In genomic region chr9:1231998-1232919, GRCh38 we compare ENCODE assay signal across 9 cellular contexts.
DNase-seq lines count a peak whose midpoint lies in the region; ATAC-seq and TF ChIP-seq lines count a peak whose summit lies in the region.
"Had no signal": no experiment of that assay in that cellular context is flagged by ENCODE, and none has a peak within 500 bp of the region (broad histone marks: within the 10 kb centered on the region; RNA-seq: fewer than 3 reads in every experiment).

No MANE protein-coding gene starts in this region.

- H3K9me3 Mint-ChIP-seq in CD8-positive, alpha-beta T cell, result no peaks in the 10 kb centered on the region
- no peaks in the 10 kb centered on the region for H3K9me3 Mint-ChIP-seq in activated CD4-positive, alpha-beta T cell treated with anti-CD3 and anti-CD28 coated beads, Interleukin-2, amount 10 ng/mL, durations not matched to agents 24 days and 14 days

- H3K27ac Mint-ChIP-seq in CD8-positive, alpha-beta T cell, result no peak overlapping the region
- H3K27ac Mint-ChIP-seq in activated CD4-positive, alpha-beta T cell treated with anti-CD3 and anti-CD28 coated beads, Interleukin-2, amount 10 ng/mL, durations not matched to agents 24 days and 14 days, result no peak overlapping the region

- CTCF ChIA-PET in CD8-positive, alpha-beta T cell (lab: Charles Lee), result no interaction called here

- H3K36me3 Mint-ChIP-seq in CD8-positive, alpha-beta T cell, result no peaks in the 10 kb centered on the region
- no peaks in the 10 kb centered on the region for H3K36me3 Mint-ChIP-seq in activated CD4-positive, alpha-beta T cell treated with anti-CD3 and anti-CD28 coated beads, Interleukin-2, amount 10 ng/mL, durations not matched to agents 24 days and 14 days (ENCODE audit: low read depth)

- H3K27ac ChIP-seq in left ventricle myocardium inferior (replicated peaks) (peak overlapping the region; percentile 63), stomach (peak overlapping the region in 4 of 5 donors; percentile 31 to 78 (median 74))
- no peak overlapping the region for H3K27ac ChIP-seq in CD8-positive, alpha-beta T cell (ENCODE audit: low read depth, low read length)

- no peaks in the 10 kb centered on the region for H3K4me1 ChIP-seq in left ventricle myocardium inferior
- H3K4me1 ChIP-seq in stomach, result peaks cover 7 to 20% (median 13%) of the 10 kb centered on the region in 4 donors
- H3K4me1 ChIP-seq in CD8-positive, alpha-beta T cell (ENCODE audit: insufficient read depth, low read length), result no peaks in the 10 kb centered on the region

- H3K36me3 ChIP-seq in left ventricle myocardium inferior (no peaks in the 10 kb centered on the region), stomach (no peaks in the 10 kb centered on the region)
- no peaks in the 10 kb centered on the region for H3K36me3 ChIP-seq in CD8-positive, alpha-beta T cell (ENCODE audit: insufficient read depth, low read length)

- H3K4me3 Mint-ChIP-seq in CD8-positive, alpha-beta T cell, result no peak overlapping the region
- no peak overlapping the region for H3K4me3 Mint-ChIP-seq in activated CD4-positive, alpha-beta T cell treated with anti-CD3 and anti-CD28 coated beads, Interleukin-2, amount 10 ng/mL, durations not matched to agents 24 days and 14 days

- H3K4me3 ChIP-seq in left ventricle myocardium inferior (no peak overlapping the region), stomach (no peak overlapping the region)
- H3K4me3 ChIP-seq in CD8-positive, alpha-beta T cell (ENCODE audit: low read depth, low read length), result no peak overlapping the region

- WGBS in stomach, 5 donors, result 8 to 18% (median 15%) methylated on average over 11 of the region's 11 CpGs

- H3K27me3 ChIP-seq in left ventricle myocardium inferior (ENCODE audit: low read depth) (no peaks in the 10 kb centered on the region), stomach (no peaks in the 10 kb centered on the region)
- H3K27me3 ChIP-seq in CD8-positive, alpha-beta T cell (ENCODE audit: insufficient read depth, low read length), result no peaks in the 10 kb centered on the region

- POLR2A ChIA-PET in CD8-positive, alpha-beta T cell (lab: Charles Lee), result no interaction called here

- DNase-seq in RKO (ENCODE audit: low spot score) (peak; percentile 8), left ventricle myocardium inferior (peak; percentile 61), stomach (peak; percentile 85), T-helper 2 cell (no peak), NCI-H748 (lab: John Stamatoyannopoulos, UW; ENCODE audit: unreplicated experiment) (no peak)
- DNase-seq in CD8-positive, alpha-beta T cell, result no peak
- DNase-seq in activated CD4-positive, alpha-beta T cell treated with anti-CD3 and anti-CD28 coated beads, Interleukin-2, amount 10 ng/mL, durations not matched to agents 24 days and 14 days, result no peak
- DNase-seq: NCI-H1694 treated with DMSO at 0.1 percent for 48 hours had no signal

- TF ChIP-seq POLR2A in stomach (IDR thresholded peaks at IDR 0.05), result no peak

- H3K9me3 ChIP-seq in left ventricle myocardium inferior (replicated peaks), result no peaks in the 10 kb centered on the region
- no peaks in the 10 kb centered on the region for H3K9me3 ChIP-seq in stomach
- no peaks in the 10 kb centered on the region for H3K9me3 ChIP-seq in CD8-positive, alpha-beta T cell (ENCODE audit: low read length)

- TF ChIP-seq EP300 in stomach (IDR thresholded peaks at IDR 0.05), result no peak

- peak; percentile 57 for ATAC-seq in GM21390 (IDR thresholded peaks at IDR 0.05; ENCODE audit: unreplicated experiment)
- ATAC-seq in CD8-positive, alpha-beta T cell, result no peak

- peaks cover 3% of the 10 kb centered on the region for H3K27me3 Mint-ChIP-seq in CD8-positive, alpha-beta T cell (ENCODE audit: low read depth)
- H3K27me3 Mint-ChIP-seq in activated CD4-positive, alpha-beta T cell treated with anti-CD3 and anti-CD28 coated beads, Interleukin-2, amount 10 ng/mL, durations not matched to agents 24 days and 14 days, result no peaks in the 10 kb centered on the region

- H3K4me1 Mint-ChIP-seq in CD8-positive, alpha-beta T cell (ENCODE audit: low read depth), result no peaks in the 10 kb centered on the region
- no peaks in the 10 kb centered on the region for H3K4me1 Mint-ChIP-seq in activated CD4-positive, alpha-beta T cell treated with anti-CD3 and anti-CD28 coated beads, Interleukin-2, amount 10 ng/mL, durations not matched to agents 24 days and 14 days

- intact Hi-C loops in left ventricle myocardium inferior (cut with micrococcal nuclease) (no loop called here), stomach (cut with DNase I; ENCODE audit: low total_unique reads) (no loop called here)
- intact Hi-C loops in CD8-positive, alpha-beta T cell (cut with DNase I, micrococcal nuclease), result no loop called here
- intact Hi-C loops in activated CD4-positive, alpha-beta T cell treated with anti-CD3 and anti-CD28 coated beads, Interleukin-2, amount 10 ng/mL, durations not matched to agents 24 days and 14 days (cut with micrococcal nuclease), result no loop called here

- TF ChIP-seq CTCF in left ventricle myocardium inferior (IDR thresholded peaks at IDR 0.05; ENCODE audit: borderline replicate concordance), result no peak
- no peak for TF ChIP-seq CTCF in stomach (IDR thresholded peaks at IDR 0.05)
- TF ChIP-seq CTCF in CD8-positive, alpha-beta T cell (IDR thresholded peaks at IDR 0.05), result no peak

Comparison
In these comparisons a context has a peak if more than half of its experiments do, and no peak if none do; other contexts are left out.
1. DNase-seq: peak in RKO (single experiment), left ventricle myocardium inferior (single experiment) and stomach (single experiment); none in CD8-positive, alpha-beta T cell (0 of 7), activated CD4-positive, alpha-beta T cell treated with anti-CD3 and anti-CD28 coated beads, Interleukin-2, amount 10 ng/mL, durations not matched to agents 24 days and 14 days (single experiment), T-helper 2 cell (0 of 5) and NCI-H748 (single experiment).